ENCODE assay signal across 20 cellular contexts in genomic region chr6:157164972-157165371, GRCh38.
"Had no signal": no experiment of that assay in that cellular context is flagged by ENCODE, and none has a peak within 500 bp of the region (broad histone marks: within the 10 kb centered on the region; RNA-seq: fewer than 3 reads in every experiment).

No MANE protein-coding gene starts in this region.

- H3K27me3 ChIP-seq: dorsolateral prefrontal cortex, hepatocyte, pancreas, tibial artery, upper lobe of left lung, vagina had no signal

- H3K4me3 ChIP-seq: dorsolateral prefrontal cortex, hepatocyte, pancreas, tibial artery, upper lobe of left lung, vagina had no signal

- H3K4me1 ChIP-seq: pancreas, upper lobe of left lung, vagina had no signal

- FAIRE-seq: pancreas, small intestine had no signal

- H3K9me3 Mint-ChIP-seq: naive B cell; nephron; stimulated activated effector memory CD8-positive, alpha-beta T cell treated with anti-CD3 and anti-CD28 coated beads, Interleukin-12 subunit alpha, Interleukin-12 subunit beta, amount 100 ng/mL, for 72 hours; stimulated activated naive CD8-positive, alpha-beta T cell treated with anti-CD3 and anti-CD28 coated beads, Interleukin-15, Interleukin-2, amounts not matched to agents 100 ng/mL and 50 ng/mL, for 24 hours had no signal

- H3K36me3 ChIP-seq: pancreas had no signal

- H3K27ac ChIP-seq: dorsolateral prefrontal cortex, hepatocyte, pancreas, tibial artery, upper lobe of left lung, vagina had no signal

- H3K4me2 ChIP-seq: hepatocyte had no signal

- H3K9me3 ChIP-seq: pancreas, tibial artery, upper lobe of left lung, vagina had no signal

- H3K27ac Mint-ChIP-seq: naive B cell; nephron; progenitor cell of endocrine pancreas; stimulated activated effector memory CD8-positive, alpha-beta T cell treated with anti-CD3 and anti-CD28 coated beads, Interleukin-12 subunit alpha, Interleukin-12 subunit beta, amount 100 ng/mL, for 72 hours; stimulated activated naive CD8-positive, alpha-beta T cell treated with anti-CD3 and anti-CD28 coated beads, Interleukin-15, Interleukin-2, amounts not matched to agents 100 ng/mL and 50 ng/mL, for 24 hours had no signal

- ATAC-seq: pancreas; right cardiac atrium; stimulated activated effector memory CD8-positive, alpha-beta T cell treated with anti-CD3 and anti-CD28 coated beads, Interleukin-12 subunit alpha, Interleukin-12 subunit beta, amount 100 ng/mL, for 72 hours had no signal

- H3K27me3 Mint-ChIP-seq: naive B cell; progenitor cell of endocrine pancreas; stimulated activated naive CD8-positive, alpha-beta T cell treated with anti-CD3 and anti-CD28 coated beads, Interleukin-15, Interleukin-2, amounts not matched to agents 100 ng/mL and 50 ng/mL, for 24 hours had no signal

- H3K4me1 Mint-ChIP-seq: stimulated activated effector memory CD8-positive, alpha-beta T cell treated with anti-CD3 and anti-CD28 coated beads, Interleukin-12 subunit alpha, Interleukin-12 subunit beta, amount 100 ng/mL, for 72 hours had no signal

- DNase-seq: dorsolateral prefrontal cortex; effector CD8-positive, alpha-beta T cell; foreskin melanocyte; head of caudate nucleus; mesendoderm; naive B cell; occipital lobe; pancreas; small intestine; stimulated activated CD4-positive, alpha-beta T cell treated with anti-CD3 and anti-CD28 coated beads, Interleukin-12 subunit alpha, Interleukin-12 subunit beta, amount 100 ng/mL, for 4 hours; stimulated activated CD4-positive, alpha-beta T cell treated with anti-CD3 and anti-CD28 coated beads, Interleukin-2, amount 100 ng/mL, for 48 hours; tibial artery; upper lobe of left lung had no signal

- H3K4me3 Mint-ChIP-seq: naive B cell; nephron; stimulated activated effector memory CD8-positive, alpha-beta T cell treated with anti-CD3 and anti-CD28 coated beads, Interleukin-12 subunit alpha, Interleukin-12 subunit beta, amount 100 ng/mL, for 72 hours; stimulated activated naive CD8-positive, alpha-beta T cell treated with anti-CD3 and anti-CD28 coated beads, Interleukin-15, Interleukin-2, amounts not matched to agents 100 ng/mL and 50 ng/mL, for 24 hours had no signal

- H2AFZ ChIP-seq: hepatocyte had no signal
